Comparison of ENCODE assay signal across 16 cellular contexts in genomic region chr4:164847967-164848649, GRCh38.
A peak's percentile ranks its signal among the peaks of the same experiment; 100 is the strongest.
DNase-seq lines count a peak whose midpoint lies in the region; ATAC-seq lines count a peak whose summit lies in the region.
"Had no signal": no experiment of that assay in that cellular context is flagged by ENCODE, and none has a peak within 500 bp of the region (broad histone marks: within the 10 kb centered on the region; RNA-seq: fewer than 3 reads in every experiment).

No MANE protein-coding gene starts in this region.

- peak; percentile 58 for DNase-seq in NCI-H146 (lab: John Stamatoyannopoulos, UW)
- no peak for DNase-seq in SKM-1 treated with dmso at 0.1 percent for 144 hours (lab: John Stamatoyannopoulos, UW; ENCODE audit: unreplicated experiment)
- no peak for DNase-seq in GF-D8 (lab: John Stamatoyannopoulos, UW)
- DNase-seq: activated CD4-positive, alpha-beta T cell treated with anti-CD3 and anti-CD28 coated beads, Interleukin-2, amount 10 ng/mL, durations not matched to agents 24 days and 14 days; Caco-2; effector CD4-positive, alpha-beta T cell; KG1; pancreas; PC-3; T-helper 1 cell; upper lobe of right lung had no signal

- ATAC-seq in GM18498 (IDR thresholded peaks at IDR 0.05; ENCODE audit: unreplicated experiment) = peak; percentile 85
- peak; percentile 93 for ATAC-seq in GM19452 (IDR thresholded peaks at IDR 0.05; ENCODE audit: unreplicated experiment)
- ATAC-seq in HG02973 (IDR thresholded peaks at IDR 0.05; ENCODE audit: unreplicated experiment) = peak; percentile 72
- ATAC-seq in HG03469 (IDR thresholded peaks at IDR 0.05; ENCODE audit: unreplicated experiment) = no peak
- no peak for ATAC-seq in HG02870 (IDR thresholded peaks at IDR 0.05; ENCODE audit: unreplicated experiment)
- ATAC-seq: pancreas, PC-3, upper lobe of right lung had no signal

Comparison
In these comparisons a context has a peak if more than half of its experiments do, and no peak if none do; other contexts are left out.
1. ATAC-seq: peak in GM18498 (single experiment), GM19452 (single experiment) and HG02973 (single experiment); none in HG03469 (single experiment) and HG02870 (single experiment).